ENCODE assay signal across 17 cellular contexts in the genomic region with DNA sequence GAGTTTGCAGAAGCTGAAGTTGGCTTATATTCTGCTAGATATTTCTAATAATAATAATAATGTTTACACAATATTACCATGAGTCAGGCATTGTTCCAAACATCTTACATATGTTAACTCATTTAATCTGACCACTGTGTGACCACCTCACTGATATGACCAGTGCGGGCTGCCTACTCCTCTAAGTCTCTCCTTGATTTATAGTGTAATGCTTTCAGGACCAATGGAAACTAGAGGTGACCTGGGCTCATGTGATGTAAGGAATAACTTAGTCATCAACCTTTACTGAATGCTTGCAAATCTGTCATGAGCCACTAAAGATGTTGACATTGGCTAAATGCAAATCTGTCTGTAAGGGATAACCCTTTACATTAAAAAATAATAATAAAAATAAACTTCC. TPM values are rescaled to one million over a fixed set of nuclear protein-coding genes. Genes with fewer than 3 reads are reported as not detected.
DNase-seq lines count a peak whose midpoint lies in the region; ATAC-seq and TF ChIP-seq lines count a peak whose summit lies in the region.
"Had no signal": no experiment of that assay in that cellular context is flagged by ENCODE, and none has a peak within 500 bp of the region (broad histone marks: within the 10 kb centered on the region; RNA-seq: fewer than 3 reads in every experiment).

No MANE protein-coding gene starts in this region.

- peaks cover 17% of the 10 kb centered on the region for H3K27me3 Mint-ChIP-seq in MCF 10A (ENCODE audit: insufficient read depth, unreplicated experiment)

- H3K36me3 ChIP-seq in lower lobe of right lung: no peaks in the 10 kb centered on the region
- no peaks in the 10 kb centered on the region for H3K36me3 ChIP-seq in suprapubic skin
- no peaks in the 10 kb centered on the region for H3K36me3 ChIP-seq in osteoblast (ENCODE audit: insufficient read depth, low read length)
- H3K36me3 ChIP-seq: BLaER1 treated with 17β-estradiol and CSF1 and Interleukin-3, amounts not matched to agents 10 nM and 100 nM had no signal

- no peak overlapping the region for H3K4me3 ChIP-seq in epithelial cell of esophagus (ENCODE audit: low read length)
- no peak overlapping the region for H3K4me3 ChIP-seq in fibroblast of pulmonary artery (replicated peaks; ENCODE audit: low read depth, low read length)
- H3K4me3 ChIP-seq in lower lobe of right lung: no peak overlapping the region
- H3K4me3 ChIP-seq in suprapubic skin: no peak overlapping the region
- H3K4me3 ChIP-seq in osteoblast (ENCODE audit: insufficient read depth, low read length): no peak overlapping the region
- H3K4me3 ChIP-seq: BLaER1 treated with 17β-estradiol and CSF1 and Interleukin-3, amounts not matched to agents 10 nM and 100 nM; GM23338 had no signal

- H2AFZ ChIP-seq in osteoblast (ENCODE audit: low read length): no peak overlapping the region
- H2AFZ ChIP-seq: GM23338 had no signal

- H3K4me3 Mint-ChIP-seq in MCF 10A (ENCODE audit: unreplicated experiment): no peak overlapping the region
- H3K4me3 Mint-ChIP-seq: B cell; CD8-positive, alpha-beta T cell; GM23338 had no signal

- no peak for TF ChIP-seq EP300 in suprapubic skin (IDR thresholded peaks at IDR 0.05)

- H3K36me3 Mint-ChIP-seq in MCF 10A (ENCODE audit: insufficient read depth, unreplicated experiment): no peaks in the 10 kb centered on the region
- H3K36me3 Mint-ChIP-seq: CD8-positive, alpha-beta T cell had no signal

- DNase-seq in OCI-M1 (lab: John Stamatoyannopoulos, UW) (peak; percentile 14), amniotic epithelial cell (ENCODE audit: low read depth) (peak; percentile 74), epithelial cell of esophagus (ENCODE audit: low read depth) (peak; percentile 39), fibroblast of pulmonary artery (ENCODE audit: low read depth) (peak; percentile 1), MCF 10A (ENCODE audit: unreplicated experiment) (no peak), lower lobe of right lung (no peak), suprapubic skin (ENCODE audit: low spot score in 2 of 2) (no peak), osteoblast (ENCODE audit: insufficient read length, low spot score, missing footprints) (no peak)
- DNase-seq: 8988T; Calu3; CD8-positive, alpha-beta T cell; DMS79 treated with DMSO at 0.1 percent for 48 hours; GF-D8; HCEC 1CT had no signal

- no peaks in the 10 kb centered on the region for H3K9me3 Mint-ChIP-seq in MCF 10A (ENCODE audit: unreplicated experiment)
- H3K9me3 Mint-ChIP-seq: CD8-positive, alpha-beta T cell; GM23338 had no signal

- H4K20me1 ChIP-seq in osteoblast (ENCODE audit: insufficient read depth, low read length): no peaks in the 10 kb centered on the region
- H4K20me1 ChIP-seq: BLaER1 treated with 17β-estradiol and CSF1 and Interleukin-3, amounts not matched to agents 10 nM and 100 nM had no signal

- H3K27ac ChIP-seq in lower lobe of right lung: no peak overlapping the region
- H3K27ac ChIP-seq in suprapubic skin: no peak overlapping the region
- no peak overlapping the region for H3K27ac ChIP-seq in osteoblast (ENCODE audit: low read depth, low read length)
- H3K27ac ChIP-seq: BLaER1 treated with 17β-estradiol and CSF1 and Interleukin-3, amounts not matched to agents 10 nM and 100 nM had no signal

- H3K4me2 ChIP-seq in osteoblast (ENCODE audit: insufficient read depth, low read length): no peak overlapping the region
- H3K4me2 ChIP-seq: BLaER1 treated with 17β-estradiol and CSF1 and Interleukin-3, amounts not matched to agents 10 nM and 100 nM; GM23338 had no signal

- peaks cover 6% of the 10 kb centered on the region for H3K4me1 Mint-ChIP-seq in MCF 10A (ENCODE audit: insufficient read depth, unreplicated experiment)

- TF ChIP-seq CTCF in epithelial cell of esophagus (IDR thresholded peaks at IDR 0.05; ENCODE audit: insufficient read depth, low read depth, low read length, missing control alignments) (no peak), fibroblast of pulmonary artery (IDR thresholded peaks at IDR 0.05; ENCODE audit: low read length, missing control alignments) (no peak), MCF 10A (IDR thresholded peaks at IDR 0.05; ENCODE audit: unreplicated experiment) (no peak), lower lobe of right lung (IDR thresholded peaks at IDR 0.05) (no peak), suprapubic skin (IDR thresholded peaks at IDR 0.05) (no peak), osteoblast (IDR thresholded peaks at IDR 0.05; ENCODE audit: extremely low read depth, low read depth, low read length) (no peak)

- ATAC-seq in lower lobe of right lung: no peak
- ATAC-seq: CD8-positive, alpha-beta T cell; GM23338 had no signal

- BruUV-seq in MCF 10A (replicated peaks; lab: Mats Ljungman, UMichigan): no TSS peak

- POLR2A ChIA-PET in MCF 10A (lab: Yijun Ruan, JAX): no interaction called here

- H3K9me3 ChIP-seq in lower lobe of right lung: no peaks in the 10 kb centered on the region
- no peaks in the 10 kb centered on the region for H3K9me3 ChIP-seq in suprapubic skin
- H3K9me3 ChIP-seq in osteoblast (ENCODE audit: low read depth, low read length): no peaks in the 10 kb centered on the region
- H3K9me3 ChIP-seq: BLaER1 treated with 17β-estradiol and CSF1 and Interleukin-3, amounts not matched to agents 10 nM and 100 nM had no signal

- no peaks in the 10 kb centered on the region for H3K4me1 ChIP-seq in lower lobe of right lung
- H3K4me1 ChIP-seq in suprapubic skin: no peaks in the 10 kb centered on the region
- H3K4me1 ChIP-seq in osteoblast (ENCODE audit: insufficient read depth, low read length): no peaks in the 10 kb centered on the region

- CTCF ChIA-PET in MCF 10A (lab: Yijun Ruan, JAX): no interaction called here

- H3K79me2 ChIP-seq in osteoblast (ENCODE audit: insufficient read depth, low read length): no peaks in the 10 kb centered on the region

- 78% methylated on average over 1 of the region's 1 CpG for WGBS in suprapubic skin

- intact Hi-C loops in MCF 10A (cut with micrococcal nuclease) (no loop called here), lower lobe of right lung (cut with DNase I) (no loop called here)

- H3K27me3 ChIP-seq in lower lobe of right lung (ENCODE audit: low read depth) (no peaks in the 10 kb centered on the region), suprapubic skin (no peaks in the 10 kb centered on the region), osteoblast (ENCODE audit: insufficient read depth, low read length) (no peaks in the 10 kb centered on the region)
- H3K27me3 ChIP-seq: BLaER1 treated with 17β-estradiol and CSF1 and Interleukin-3, amounts not matched to agents 10 nM and 100 nM had no signal

- TF ChIP-seq POLR2A in suprapubic skin (IDR thresholded peaks at IDR 0.05): no peak

- no peak overlapping the region for H3K27ac Mint-ChIP-seq in MCF 10A (ENCODE audit: low read depth, unreplicated experiment)
- H3K27ac Mint-ChIP-seq: B cell; CD8-positive, alpha-beta T cell; GM23338 had no signal

RNA-seq across cellular contexts. Expression of gene GPR6, which starts 51.1 kb away (rescaled TPM):
- not detected in 2 replicates for total RNA-seq in MCF 10A (2022)
- total RNA-seq in lower lobe of right lung: not detected
- total RNA-seq in suprapubic skin: not detected
- total RNA-seq in osteoblast: not detected in 2 replicates
- total RNA-seq: B cell; Calu3; CD8-positive, alpha-beta T cell had no signal

Comparison
In these comparisons a context has a peak if more than half of its experiments do, and no peak if none do; other contexts are left out.
1. DNase-seq: peak in OCI-M1 (single experiment), amniotic epithelial cell (single experiment), epithelial cell of esophagus (single experiment) and fibroblast of pulmonary artery (single experiment); none in MCF 10A (single experiment), lower lobe of right lung (single experiment), suprapubic skin (0 of 2) and osteoblast (single experiment).